Comparison of ENCODE assay signal across 15 cellular contexts in genomic region chr7:115005942-115006341, GRCh38.
DNase-seq lines count a peak whose midpoint lies in the region; ATAC-seq and TF ChIP-seq lines count a peak whose summit lies in the region.
"Had no signal": no experiment of that assay in that cellular context is flagged by ENCODE, and none has a peak within 500 bp of the region (broad histone marks: within the 10 kb centered on the region; RNA-seq: fewer than 3 reads in every experiment).

No MANE protein-coding gene starts in this region.

- POLR2A ChIA-PET in CD4-positive, alpha-beta T cell (lab: Charles Lee): no interaction called here
- POLR2A ChIA-PET in activated CD8-positive, alpha-beta T cell treated with anti-CD3 and anti-CD28 coated beads, Interleukin-2, amount 10 ng/mL, durations not matched to agents 7 days and 5 days (lab: Charles Lee): interaction anchor here (1.9 kb wide), 1 partner anchor 83 kb away, joined by 5 read pairs; no protein-coding TSS in a partner anchor

- H3K27me3 Mint-ChIP-seq in CD4-positive, alpha-beta T cell: no peaks in the 10 kb centered on the region
- H3K27me3 Mint-ChIP-seq in GM23338 (ENCODE audit: insufficient read depth, low read depth, poor library complexity): peaks cover 6% of the 10 kb centered on the region
- H3K27me3 Mint-ChIP-seq in activated CD8-positive, alpha-beta T cell treated with anti-CD3 and anti-CD28 coated beads, Interleukin-2, amount 10 ng/mL, durations not matched to agents 7 days and 5 days (ENCODE audit: low read depth): no peaks in the 10 kb centered on the region

- H3K36me3 ChIP-seq in GM23338 (ENCODE audit: insufficient read depth): no peaks in the 10 kb centered on the region
- no peaks in the 10 kb centered on the region for H3K36me3 ChIP-seq in right atrium auricular region
- H3K36me3 ChIP-seq: BE2C had no signal

- no peak for ATAC-seq in CD4-positive, alpha-beta T cell (ENCODE audit: poor library complexity)
- ATAC-seq in GM23338 (peak; percentile 99), left lobe of liver (peak; percentile 99), HG02938 (IDR thresholded peaks at IDR 0.05; ENCODE audit: unreplicated experiment) (no peak)
- no peak for ATAC-seq in activated CD8-positive, alpha-beta T cell treated with anti-CD3 and anti-CD28 coated beads, Interleukin-2, amount 10 ng/mL, durations not matched to agents 7 days and 5 days

- H3K9me3 Mint-ChIP-seq in CD4-positive, alpha-beta T cell: no peaks in the 10 kb centered on the region
- no peaks in the 10 kb centered on the region for H3K9me3 Mint-ChIP-seq in GM23338
- no peaks in the 10 kb centered on the region for H3K9me3 Mint-ChIP-seq in activated CD8-positive, alpha-beta T cell treated with anti-CD3 and anti-CD28 coated beads, Interleukin-2, amount 10 ng/mL, durations not matched to agents 7 days and 5 days (ENCODE audit: insufficient read depth)

- no peaks in the 10 kb centered on the region for H3K9me3 ChIP-seq in CD4-positive, alpha-beta T cell (ENCODE audit: control insufficient read depth, low read length)
- no peaks in the 10 kb centered on the region for H3K9me3 ChIP-seq in right atrium auricular region
- H3K9me3 ChIP-seq: BE2C had no signal

- no peak overlapping the region for H3K4me3 Mint-ChIP-seq in CD4-positive, alpha-beta T cell
- no peak overlapping the region; the same call in 2 of the 3 replicates for H3K4me3 Mint-ChIP-seq in GM23338
- no peak overlapping the region for H3K4me3 Mint-ChIP-seq in activated CD8-positive, alpha-beta T cell treated with anti-CD3 and anti-CD28 coated beads, Interleukin-2, amount 10 ng/mL, durations not matched to agents 7 days and 5 days

- peaks cover 36% of the 10 kb centered on the region for H3K36me3 Mint-ChIP-seq in CD4-positive, alpha-beta T cell (ENCODE audit: low read depth)
- no peaks in the 10 kb centered on the region for H3K36me3 Mint-ChIP-seq in GM23338 (ENCODE audit: low read depth)
- H3K36me3 Mint-ChIP-seq in activated CD8-positive, alpha-beta T cell treated with anti-CD3 and anti-CD28 coated beads, Interleukin-2, amount 10 ng/mL, durations not matched to agents 7 days and 5 days (ENCODE audit: low read depth): peaks cover 67% of the 10 kb centered on the region

- no peak for DNase-seq in CD4-positive, alpha-beta T cell
- DNase-seq in GM23338 (ENCODE audit: low spot score): peak; percentile 75
- DNase-seq in activated CD8-positive, alpha-beta T cell treated with anti-CD3 and anti-CD28 coated beads, Interleukin-2, amount 10 ng/mL, durations not matched to agents 7 days and 5 days: no peak
- peak; percentile 80 for DNase-seq in left lobe of liver (ENCODE audit: low spot score)
- no peak for DNase-seq in right atrium auricular region (ENCODE audit: low spot score)
- no peak for DNase-seq in SK-N-DZ (ENCODE audit: low spot score)
- no peak for DNase-seq in SW 1271 (lab: John Stamatoyannopoulos, UW)
- DNase-seq: activated CD4-positive, alpha-beta T cell treated with anti-CD3 and anti-CD28 coated beads for 4 hours; BE2C; cortex of kidney; NCI-H1092; NCI-H82; nucleus accumbens had no signal

- no peak overlapping the region for H2AFZ ChIP-seq in GM23338

- no peaks in the 10 kb centered on the region for H3F3A ChIP-seq in GM23338 (replicated peaks; ENCODE audit: low read depth)

- TF ChIP-seq CTCF in CD4-positive, alpha-beta T cell (IDR thresholded peaks at IDR 0.05): no peak
- TF ChIP-seq CTCF in GM23338 (conservative IDR thresholded peaks at IDR 0.05; ENCODE audit: low read depth in 2 of 2) (no peak), right atrium auricular region (IDR thresholded peaks at IDR 0.05) (no peak)

- H3K4me1 ChIP-seq in GM23338 (ENCODE audit: insufficient read depth) (peaks cover 58% of the 10 kb centered on the region), right atrium auricular region (peaks cover 0 to 25% of the 10 kb centered on the region in 2 donors)
- H3K4me1 ChIP-seq: BE2C had no signal

- H3K4me1 Mint-ChIP-seq in CD4-positive, alpha-beta T cell (ENCODE audit: low read depth): peaks cover 92% of the 10 kb centered on the region
- peaks cover 67% of the 10 kb centered on the region for H3K4me1 Mint-ChIP-seq in GM23338
- H3K4me1 Mint-ChIP-seq in activated CD8-positive, alpha-beta T cell treated with anti-CD3 and anti-CD28 coated beads, Interleukin-2, amount 10 ng/mL, durations not matched to agents 7 days and 5 days (ENCODE audit: low read depth): peaks cover 69% of the 10 kb centered on the region

- intact Hi-C loops in CD4-positive, alpha-beta T cell (cut with DNase I, micrococcal nuclease): loop anchor here in 1 of 2 experiments (5.0 kb wide), 1 partner anchor 84 kb away; the partner anchor contains the start of gene MDFIC

- H3K9me2 ChIP-seq in GM23338 (ENCODE audit: insufficient read depth): no peaks in the 10 kb centered on the region

- peak overlapping the region; percentile 58 for H3K4me2 ChIP-seq in GM23338

- H3K27ac Mint-ChIP-seq in CD4-positive, alpha-beta T cell: peak overlapping the region; percentile 31
- H3K27ac Mint-ChIP-seq in GM23338: no peak overlapping the region
- H3K27ac Mint-ChIP-seq in activated CD8-positive, alpha-beta T cell treated with anti-CD3 and anti-CD28 coated beads, Interleukin-2, amount 10 ng/mL, durations not matched to agents 7 days and 5 days: peak overlapping the region; percentile 27

- H3K27me3 ChIP-seq in CD4-positive, alpha-beta T cell (ENCODE audit: control insufficient read depth, insufficient read depth, low read length): no peaks in the 10 kb centered on the region
- H3K27me3 ChIP-seq in GM23338 (ENCODE audit: insufficient read depth): no peaks in the 10 kb centered on the region
- H3K27me3 ChIP-seq in right atrium auricular region: no peaks in the 10 kb centered on the region
- H3K27me3 ChIP-seq: BE2C had no signal

- CTCF ChIA-PET in CD4-positive, alpha-beta T cell (lab: Charles Lee): interaction anchor here (0.6 to 1.3 kb wide), 3 partner anchors 16 to 49 kb away, joined by 3 to 4 read pairs (median 3); no protein-coding TSS in a partner anchor
- CTCF ChIA-PET in activated CD8-positive, alpha-beta T cell treated with anti-CD3 and anti-CD28 coated beads, Interleukin-2, amount 10 ng/mL, durations not matched to agents 7 days and 5 days (lab: Charles Lee): no interaction called here

- H3K79me2 ChIP-seq in GM23338 (replicated peaks; ENCODE audit: insufficient read depth): no peaks in the 10 kb centered on the region

- no peak overlapping the region for H3K27ac ChIP-seq in CD4-positive, alpha-beta T cell (ENCODE audit: low read depth, low read length)
- H3K27ac ChIP-seq in GM23338 (ENCODE audit: low read depth) (no peak overlapping the region), right atrium auricular region (no peak overlapping the region)
- H3K27ac ChIP-seq: SK-N-MC had no signal

- no peaks in the 10 kb centered on the region for H4K20me1 ChIP-seq in GM23338 (replicated peaks; ENCODE audit: insufficient read depth)

- H3K4me3 ChIP-seq in GM23338: 0 out of 2 replicates have a peak overlapping the region, but pooled peaks have one; percentile 18
- no peak overlapping the region for H3K4me3 ChIP-seq in right atrium auricular region
- H3K4me3 ChIP-seq: SK-N-MC had no signal

TF ChIP-seq in GM23338, 12 proteins besides CTCF, POLR2A, EP300 and RAD21 (continues in another document):
- TF ChIP-seq, protein P1, sequence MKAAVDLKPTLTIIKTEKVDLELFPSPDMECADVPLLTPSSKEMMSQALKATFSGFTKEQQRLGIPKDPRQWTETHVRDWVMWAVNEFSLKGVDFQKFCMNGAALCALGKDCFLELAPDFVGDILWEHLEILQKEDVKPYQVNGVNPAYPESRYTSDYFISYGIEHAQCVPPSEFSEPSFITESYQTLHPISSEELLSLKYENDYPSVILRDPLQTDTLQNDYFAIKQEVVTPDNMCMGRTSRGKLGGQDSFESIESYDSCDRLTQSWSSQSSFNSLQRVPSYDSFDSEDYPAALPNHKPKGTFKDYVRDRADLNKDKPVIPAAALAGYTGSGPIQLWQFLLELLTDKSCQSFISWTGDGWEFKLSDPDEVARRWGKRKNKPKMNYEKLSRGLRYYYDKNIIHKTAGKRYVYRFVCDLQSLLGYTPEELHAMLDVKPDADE (IDR thresholded peaks at IDR 0.05): no peak
- TF ChIP-seq NANOG (IDR thresholded peaks at IDR 0.05; ENCODE audit: borderline replicate concordance) (peak; percentile 57; the same call in 1 of the 2 replicates), JUNB (IDR thresholded peaks at IDR 0.05; ENCODE audit: unreplicated experiment) (no peak), EZH2phosphoT487 (IDR thresholded peaks at IDR 0.05; ENCODE audit: unreplicated experiment) (no peak), EZH2 (IDR thresholded peaks at IDR 0.05; ENCODE audit: low read depth, unreplicated experiment) (no peak), CREB1 (CRISPR knock-in tag; IDR thresholded peaks at IDR 0.05; ENCODE audit: low read depth) (no peak), ZNF331 (CRISPR knock-in tag; IDR thresholded peaks at IDR 0.05; ENCODE audit: low read depth) (no peak)
- TF ChIP-seq, protein P2, sequence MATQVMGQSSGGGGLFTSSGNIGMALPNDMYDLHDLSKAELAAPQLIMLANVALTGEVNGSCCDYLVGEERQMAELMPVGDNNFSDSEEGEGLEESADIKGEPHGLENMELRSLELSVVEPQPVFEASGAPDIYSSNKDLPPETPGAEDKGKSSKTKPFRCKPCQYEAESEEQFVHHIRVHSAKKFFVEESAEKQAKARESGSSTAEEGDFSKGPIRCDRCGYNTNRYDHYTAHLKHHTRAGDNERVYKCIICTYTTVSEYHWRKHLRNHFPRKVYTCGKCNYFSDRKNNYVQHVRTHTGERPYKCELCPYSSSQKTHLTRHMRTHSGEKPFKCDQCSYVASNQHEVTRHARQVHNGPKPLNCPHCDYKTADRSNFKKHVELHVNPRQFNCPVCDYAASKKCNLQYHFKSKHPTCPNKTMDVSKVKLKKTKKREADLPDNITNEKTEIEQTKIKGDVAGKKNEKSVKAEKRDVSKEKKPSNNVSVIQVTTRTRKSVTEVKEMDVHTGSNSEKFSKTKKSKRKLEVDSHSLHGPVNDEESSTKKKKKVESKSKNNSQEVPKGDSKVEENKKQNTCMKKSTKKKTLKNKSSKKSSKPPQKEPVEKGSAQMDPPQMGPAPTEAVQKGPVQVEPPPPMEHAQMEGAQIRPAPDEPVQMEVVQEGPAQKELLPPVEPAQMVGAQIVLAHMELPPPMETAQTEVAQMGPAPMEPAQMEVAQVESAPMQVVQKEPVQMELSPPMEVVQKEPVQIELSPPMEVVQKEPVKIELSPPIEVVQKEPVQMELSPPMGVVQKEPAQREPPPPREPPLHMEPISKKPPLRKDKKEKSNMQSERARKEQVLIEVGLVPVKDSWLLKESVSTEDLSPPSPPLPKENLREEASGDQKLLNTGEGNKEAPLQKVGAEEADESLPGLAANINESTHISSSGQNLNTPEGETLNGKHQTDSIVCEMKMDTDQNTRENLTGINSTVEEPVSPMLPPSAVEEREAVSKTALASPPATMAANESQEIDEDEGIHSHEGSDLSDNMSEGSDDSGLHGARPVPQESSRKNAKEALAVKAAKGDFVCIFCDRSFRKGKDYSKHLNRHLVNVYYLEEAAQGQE (IDR thresholded peaks at IDR 0.05; ENCODE audit: unreplicated experiment): no peak

Comparison
In these comparisons a context has a peak if more than half of its experiments do, and no peak if none do; other contexts are left out.
1. ATAC-seq: peak in GM23338 (single experiment) and left lobe of liver (single experiment); none in CD4-positive, alpha-beta T cell (single experiment), activated CD8-positive, alpha-beta T cell treated with anti-CD3 and anti-CD28 coated beads, Interleukin-2, amount 10 ng/mL, durations not matched to agents 7 days and 5 days (single experiment) and HG02938 (single experiment).
2. DNase-seq: peak in GM23338 (single experiment) and left lobe of liver (single experiment); none in CD4-positive, alpha-beta T cell (0 of 10), activated CD8-positive, alpha-beta T cell treated with anti-CD3 and anti-CD28 coated beads, Interleukin-2, amount 10 ng/mL, durations not matched to agents 7 days and 5 days (single experiment), right atrium auricular region (single experiment), SK-N-DZ (single experiment) and SW 1271 (0 of 2).